ENCODE assay signal across 1 cellular context in genomic region chr12:122421263-122421814, GRCh38.
TF ChIP-seq lines count a peak whose summit lies in the region.

No MANE protein-coding gene starts in this region.

TF ChIP-seq in H1, 55 proteins besides CTCF, POLR2A, EP300 and RAD21:
- TF ChIP-seq SIRT6 (IDR thresholded peaks at IDR 0.05; ENCODE audit: low read length) = no peak
- TF ChIP-seq HDAC6 (IDR thresholded peaks at IDR 0.05; ENCODE audit: low read depth, low read length) = no peak
